8 cellular contexts compared by ENCODE assay signal in the genomic region with DNA sequence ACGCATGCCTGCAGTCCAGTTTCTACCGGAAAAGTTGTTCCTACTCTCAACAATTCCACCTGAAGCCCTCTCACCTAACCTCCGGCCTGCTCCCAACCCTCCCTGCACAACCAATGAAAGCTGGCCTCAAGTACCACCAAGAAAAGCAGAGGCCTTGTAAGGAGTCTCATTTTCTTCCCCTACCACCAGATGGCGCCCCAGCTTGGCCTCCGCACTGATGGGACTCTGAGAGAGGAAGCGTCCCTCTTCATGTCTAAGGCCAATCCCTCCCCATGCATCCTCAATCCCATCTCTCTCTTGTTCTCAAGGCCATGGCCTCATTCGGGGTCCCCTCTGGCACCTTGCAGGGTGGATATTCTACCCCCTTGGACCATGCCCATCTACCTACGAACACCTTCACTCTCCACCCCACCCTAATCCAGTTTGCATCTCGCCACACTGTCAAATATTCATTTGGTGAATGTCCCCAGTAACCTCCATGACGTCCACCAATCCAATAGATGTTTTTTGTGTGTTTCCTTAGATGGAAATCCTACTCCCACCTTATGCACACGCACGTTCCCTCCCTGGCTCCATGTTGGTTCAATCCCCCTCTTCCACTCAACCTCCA.
DNase-seq lines count a peak whose midpoint lies in the region; ATAC-seq and TF ChIP-seq lines count a peak whose summit lies in the region.

No MANE protein-coding gene starts in this region.

- H3K36me3 ChIP-seq in vagina, result no peaks in the 10 kb centered on the region

- H3K9me3 ChIP-seq in vagina, result no peaks in the 10 kb centered on the region

- ATAC-seq in HG03439 (IDR thresholded peaks at IDR 0.05; ENCODE audit: unreplicated experiment), result no peak

- H3K4me3 ChIP-seq in fibroblast of villous mesenchyme (ENCODE audit: low read depth, low read length), result no peak overlapping the region
- H3K4me3 ChIP-seq in vagina, result no peak overlapping the region

- no peaks in the 10 kb centered on the region for H3K27me3 ChIP-seq in vagina

- TF ChIP-seq CTCF in fibroblast of villous mesenchyme (IDR thresholded peaks at IDR 0.05; ENCODE audit: insufficient read depth, low read depth, low read length) (peak; percentile 51), vagina (IDR thresholded peaks at IDR 0.05) (peak in 2 of 3 experiments; percentile 35 to 50)

- peak; percentile 25 for DNase-seq in NK-92 treated with Interleukin-12 subunit alpha and Interleukin-12 subunit beta, amount 100 ng/mL, for 24 hours (lab: John Stamatoyannopoulos, UW)
- DNase-seq in NK-92 (lab: John Stamatoyannopoulos, UW; ENCODE audit: unreplicated experiment) (no peak), NOMO-1 treated with DMSO at 0.1 percent for 48 hours (lab: John Stamatoyannopoulos, UW; ENCODE audit: unreplicated experiment) (peak; percentile 56), activated T-cell treated with anti-CD3 and anti-CD28 coated beads for 1 hour (ENCODE audit: low read depth) (peak; percentile 47), fibroblast of villous mesenchyme (ENCODE audit: low read depth) (peak; percentile 19), pons (ENCODE audit: low spot score) (peak; percentile 54), vagina (ENCODE audit: extremely low spot score in 2 of 2) (peak in 1 of 2 donors; percentile 76)

- H3K27ac ChIP-seq in vagina, result no peak overlapping the region

- peaks cover 19% of the 10 kb centered on the region for H3K4me1 ChIP-seq in vagina

- intact Hi-C loops in vagina (cut with DNase I), result no loop called here

- no peak for TF ChIP-seq POLR2A in vagina (IDR thresholded peaks at IDR 0.05)
